2 cellular contexts compared by ENCODE assay signal in the genomic region with DNA sequence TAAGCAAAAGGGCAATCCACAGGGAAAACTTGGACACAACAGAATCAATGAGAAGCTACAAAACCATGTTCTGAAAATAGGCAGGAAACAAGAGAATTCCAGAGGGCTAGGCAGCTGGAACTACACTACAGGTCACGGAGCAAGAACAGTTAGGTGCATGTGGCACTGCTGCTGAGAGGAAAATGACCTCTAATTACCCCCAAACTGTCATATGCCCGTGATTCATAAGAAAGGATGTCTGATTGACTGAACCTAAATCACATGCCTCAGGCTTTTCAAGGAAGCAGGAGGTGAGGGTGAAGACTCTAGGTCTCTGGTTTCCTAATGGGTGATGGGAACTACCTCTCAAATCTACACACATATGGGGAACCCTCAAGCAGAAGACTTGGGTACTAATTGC.
TF ChIP-seq lines count a peak whose summit lies in the region.

No MANE protein-coding gene starts in this region.

TF ChIP-seq in A549, 52 proteins besides CTCF, POLR2A, EP300 and RAD21:
- TF ChIP-seq, protein P1, sequence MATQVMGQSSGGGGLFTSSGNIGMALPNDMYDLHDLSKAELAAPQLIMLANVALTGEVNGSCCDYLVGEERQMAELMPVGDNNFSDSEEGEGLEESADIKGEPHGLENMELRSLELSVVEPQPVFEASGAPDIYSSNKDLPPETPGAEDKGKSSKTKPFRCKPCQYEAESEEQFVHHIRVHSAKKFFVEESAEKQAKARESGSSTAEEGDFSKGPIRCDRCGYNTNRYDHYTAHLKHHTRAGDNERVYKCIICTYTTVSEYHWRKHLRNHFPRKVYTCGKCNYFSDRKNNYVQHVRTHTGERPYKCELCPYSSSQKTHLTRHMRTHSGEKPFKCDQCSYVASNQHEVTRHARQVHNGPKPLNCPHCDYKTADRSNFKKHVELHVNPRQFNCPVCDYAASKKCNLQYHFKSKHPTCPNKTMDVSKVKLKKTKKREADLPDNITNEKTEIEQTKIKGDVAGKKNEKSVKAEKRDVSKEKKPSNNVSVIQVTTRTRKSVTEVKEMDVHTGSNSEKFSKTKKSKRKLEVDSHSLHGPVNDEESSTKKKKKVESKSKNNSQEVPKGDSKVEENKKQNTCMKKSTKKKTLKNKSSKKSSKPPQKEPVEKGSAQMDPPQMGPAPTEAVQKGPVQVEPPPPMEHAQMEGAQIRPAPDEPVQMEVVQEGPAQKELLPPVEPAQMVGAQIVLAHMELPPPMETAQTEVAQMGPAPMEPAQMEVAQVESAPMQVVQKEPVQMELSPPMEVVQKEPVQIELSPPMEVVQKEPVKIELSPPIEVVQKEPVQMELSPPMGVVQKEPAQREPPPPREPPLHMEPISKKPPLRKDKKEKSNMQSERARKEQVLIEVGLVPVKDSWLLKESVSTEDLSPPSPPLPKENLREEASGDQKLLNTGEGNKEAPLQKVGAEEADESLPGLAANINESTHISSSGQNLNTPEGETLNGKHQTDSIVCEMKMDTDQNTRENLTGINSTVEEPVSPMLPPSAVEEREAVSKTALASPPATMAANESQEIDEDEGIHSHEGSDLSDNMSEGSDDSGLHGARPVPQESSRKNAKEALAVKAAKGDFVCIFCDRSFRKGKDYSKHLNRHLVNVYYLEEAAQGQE (IDR thresholded peaks at IDR 0.05), result no peak
- TF ChIP-seq, protein P2, sequence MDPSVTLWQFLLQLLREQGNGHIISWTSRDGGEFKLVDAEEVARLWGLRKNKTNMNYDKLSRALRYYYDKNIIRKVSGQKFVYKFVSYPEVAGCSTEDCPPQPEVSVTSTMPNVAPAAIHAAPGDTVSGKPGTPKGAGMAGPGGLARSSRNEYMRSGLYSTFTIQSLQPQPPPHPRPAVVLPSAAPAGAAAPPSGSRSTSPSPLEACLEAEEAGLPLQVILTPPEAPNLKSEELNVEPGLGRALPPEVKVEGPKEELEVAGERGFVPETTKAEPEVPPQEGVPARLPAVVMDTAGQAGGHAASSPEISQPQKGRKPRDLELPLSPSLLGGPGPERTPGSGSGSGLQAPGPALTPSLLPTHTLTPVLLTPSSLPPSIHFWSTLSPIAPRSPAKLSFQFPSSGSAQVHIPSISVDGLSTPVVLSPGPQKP (IDR thresholded peaks at IDR 0.05; ENCODE audit: low read depth, low read length), result no peak
- TF ChIP-seq CBX8 (IDR thresholded peaks at IDR 0.05) (no peak), CHD4 (IDR thresholded peaks at IDR 0.05; ENCODE audit: borderline replicate concordance) (no peak), CEBPB (IDR thresholded peaks at IDR 0.05) (no peak), RCOR1 (IDR thresholded peaks at IDR 0.05; ENCODE audit: low read depth, low read length) (no peak), SREBF2 (IDR thresholded peaks at IDR 0.05) (no peak), HEYL (CRISPR knock-in tag; IDR thresholded peaks at IDR 0.05) (no peak), HOXB13 (CRISPR knock-in tag; IDR thresholded peaks at IDR 0.05; ENCODE audit: low read depth) (no peak), TFCP2L1 (CRISPR knock-in tag; IDR thresholded peaks at IDR 0.05) (no peak), RNF2 (IDR thresholded peaks at IDR 0.05; ENCODE audit: borderline replicate concordance, low read depth) (no peak), ZFP36 (IDR thresholded peaks at IDR 0.05; ENCODE audit: borderline replicate concordance, partially characterized antibody) (no peak), FOSL2 (IDR thresholded peaks at IDR 0.05) (no peak), FOSL2 (CRISPR knock-in tag; IDR thresholded peaks at IDR 0.05) (no peak), KDM1A (IDR thresholded peaks at IDR 0.05; ENCODE audit: low read depth) (no peak), HDAC2 (IDR thresholded peaks at IDR 0.05) (no peak), NFE2L2 (conservative IDR thresholded peaks at IDR 0.05; ENCODE audit: low read length) (no peak), EHMT2 (IDR thresholded peaks at IDR 0.05; ENCODE audit: low read depth) (no peak)
- TF ChIP-seq, protein P3, sequence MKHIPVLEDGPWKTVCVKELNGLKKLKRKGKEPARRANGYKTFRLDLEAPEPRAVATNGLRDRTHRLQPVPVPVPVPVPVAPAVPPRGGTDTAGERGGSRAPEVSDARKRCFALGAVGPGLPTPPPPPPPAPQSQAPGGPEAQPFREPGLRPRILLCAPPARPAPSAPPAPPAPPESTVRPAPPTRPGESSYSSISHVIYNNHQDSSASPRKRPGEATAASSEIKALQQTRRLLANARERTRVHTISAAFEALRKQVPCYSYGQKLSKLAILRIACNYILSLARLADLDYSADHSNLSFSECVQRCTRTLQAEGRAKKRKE (CRISPR knock-in tag; IDR thresholded peaks at IDR 0.05; ENCODE audit: low read depth), result no peak
- TF ChIP-seq, protein P4, sequence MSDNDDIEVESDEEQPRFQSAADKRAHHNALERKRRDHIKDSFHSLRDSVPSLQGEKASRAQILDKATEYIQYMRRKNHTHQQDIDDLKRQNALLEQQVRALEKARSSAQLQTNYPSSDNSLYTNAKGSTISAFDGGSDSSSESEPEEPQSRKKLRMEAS (IDR thresholded peaks at IDR 0.05), result no peak

TF ChIP-seq in IMR-90, 13 proteins besides CTCF, POLR2A, EP300 and RAD21:
- TF ChIP-seq, protein P5, sequence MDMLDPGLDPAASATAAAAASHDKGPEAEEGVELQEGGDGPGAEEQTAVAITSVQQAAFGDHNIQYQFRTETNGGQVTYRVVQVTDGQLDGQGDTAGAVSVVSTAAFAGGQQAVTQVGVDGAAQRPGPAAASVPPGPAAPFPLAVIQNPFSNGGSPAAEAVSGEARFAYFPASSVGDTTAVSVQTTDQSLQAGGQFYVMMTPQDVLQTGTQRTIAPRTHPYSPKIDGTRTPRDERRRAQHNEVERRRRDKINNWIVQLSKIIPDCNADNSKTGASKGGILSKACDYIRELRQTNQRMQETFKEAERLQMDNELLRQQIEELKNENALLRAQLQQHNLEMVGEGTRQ (IDR thresholded peaks at IDR 0.05; ENCODE audit: low read depth, low read length), result no peak
- TF ChIP-seq MAZ (IDR thresholded peaks at IDR 0.05; ENCODE audit: borderline replicate concordance, low read depth, low read length) (no peak), MAFK (IDR thresholded peaks at IDR 0.05; ENCODE audit: low read depth, low read length) (no peak), CHD1 (IDR thresholded peaks at IDR 0.05; ENCODE audit: low read depth, low read length) (no peak), RFX5 (IDR thresholded peaks at IDR 0.05; ENCODE audit: low read depth, low read length) (no peak), NFE2L2 (IDR thresholded peaks at IDR 0.05; ENCODE audit: low read depth, low read length) (no peak), RCOR1 (IDR thresholded peaks at IDR 0.05; ENCODE audit: insufficient replicate concordance, low read length) (no peak), BHLHE40 (IDR thresholded peaks at IDR 0.05; ENCODE audit: low read depth, low read length) (no peak), SMC3 (IDR thresholded peaks at IDR 0.05; ENCODE audit: low read depth, low read length) (no peak), FOS (IDR thresholded peaks at IDR 0.05; ENCODE audit: low read depth, low read length) (no peak), CEBPB (IDR thresholded peaks at IDR 0.05; ENCODE audit: low read depth, low read length) (no peak), MXI1 (IDR thresholded peaks at IDR 0.05; ENCODE audit: borderline replicate concordance, low read depth, low read length) (no peak)
- TF ChIP-seq, protein P2 (IDR thresholded peaks at IDR 0.05; ENCODE audit: borderline replicate concordance, low read depth, low read length), result no peak
